34 cellular contexts compared by ENCODE assay signal in the genomic region with DNA sequence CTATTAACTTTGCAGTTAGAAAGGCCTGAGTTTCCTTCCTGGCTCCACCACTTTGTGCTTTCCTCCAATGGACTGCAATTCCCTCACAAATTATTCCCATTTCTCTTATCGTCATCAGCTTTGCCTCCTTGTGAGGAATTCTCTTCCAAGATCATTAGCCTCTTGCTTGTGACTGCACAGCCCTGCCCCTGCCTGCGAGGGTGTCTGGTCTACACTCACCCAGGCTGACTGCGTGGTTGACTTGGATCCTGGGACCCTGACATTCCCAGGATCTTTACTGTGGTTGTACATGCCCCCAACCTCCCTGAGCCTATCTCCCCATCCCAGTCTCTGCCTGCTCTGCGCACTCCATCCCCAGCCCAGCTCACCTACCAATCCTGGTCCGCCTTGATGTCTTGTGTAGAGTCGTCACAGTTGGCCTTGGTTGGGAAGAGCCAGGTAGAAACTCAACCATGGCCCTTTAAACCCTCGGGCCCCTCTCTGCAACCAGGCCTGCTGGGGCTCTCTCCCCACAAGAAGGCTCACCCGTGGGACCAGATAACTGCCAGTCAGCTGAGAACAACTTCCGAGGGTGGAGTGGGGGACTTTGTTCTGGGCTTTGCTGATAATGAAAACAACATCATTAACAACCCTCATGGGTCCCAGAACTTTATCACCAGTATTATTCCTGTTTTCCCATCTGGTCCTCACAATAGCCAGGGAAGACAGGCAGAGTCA. TPM values are rescaled to one million over a fixed set of nuclear protein-coding genes. Genes with fewer than 3 reads are reported as not detected.
"Had no signal": no experiment of that assay in that cellular context is flagged by ENCODE, and none has a peak within 500 bp of the region (broad histone marks: within the 10 kb centered on the region; RNA-seq: fewer than 3 reads in every experiment).

TSS of gene OR2AT4 (minus strand) at position 421 of the 717 bp plus-strand sequence.

- H3K36me3 ChIP-seq: ascending aorta, breast epithelium, cardiac muscle cell, colonic mucosa, esophagus muscularis mucosa, gastroesophageal sphincter, heart right ventricle had no signal

- H3K27me3 ChIP-seq: ascending aorta, breast epithelium, cardiac muscle cell, colonic mucosa had no signal

- H3K4me3 ChIP-seq: ascending aorta, breast epithelium, cardiac muscle cell, colonic mucosa, dorsolateral prefrontal cortex, esophagus muscularis mucosa, gastroesophageal sphincter, heart right ventricle had no signal

- H3K4me1 ChIP-seq: ascending aorta, breast epithelium, colonic mucosa, esophagus muscularis mucosa, gastroesophageal sphincter, heart right ventricle had no signal

- DNase-seq: activated CD4-positive, alpha-beta memory T cell treated with anti-CD3 and anti-CD28 coated beads, Interleukin-2, amount 10 ng/mL, durations not matched to agents 7 days and 5 days; activated CD4-positive, alpha-beta T cell treated with anti-CD3 and anti-CD28 coated beads for 1 hour; activated CD4-positive, alpha-beta T cell treated with anti-CD3 and anti-CD28 coated beads for 4 hours; activated CD4-positive, alpha-beta T cell treated with anti-CD3 and anti-CD28 coated beads, Interleukin-2, amount 10 ng/mL, durations not matched to agents 7 days and 5 days; activated CD4-positive, alpha-beta T cell treated with anti-CD3 and anti-CD28 coated beads, Interleukin-2, amount 50 U/mL, for 4 hours; activated CD8-positive, alpha-beta memory T cell treated with anti-CD3 and anti-CD28 coated beads, Interleukin-2, amount 50 U/mL, for 48 hours; activated gamma-delta T cell; activated naive CD4-positive, alpha-beta T cell; activated naive CD4-positive, alpha-beta T cell treated with anti-CD3 and anti-CD28 coated beads, Interleukin-2, amount 10 ng/mL, durations not matched to agents 7 days and 5 days; activated naive CD8-positive, alpha-beta T cell treated with anti-CD3 and anti-CD28 coated beads, Interleukin-2, amount 10 ng/mL, durations not matched to agents 7 days and 5 days; activated T-cell treated with anti-CD3 and anti-CD28 coated beads for 4 hours; activated T-cell treated with anti-CD3 and anti-CD28 coated beads, Interleukin-2, amount 50 U/mL, for 24 hours; activated T-cell treated with anti-CD3 and anti-CD28 coated beads, Interleukin-2, amount 50 U/mL, for 72 hours; central memory CD4-positive, alpha-beta T cell; cerebellar nuclear complex; colonic mucosa; dorsolateral prefrontal cortex; effector memory CD4-positive, alpha-beta T cell; endodermal cell; foreskin melanocyte; heart right ventricle; T-helper 2 cell had no signal

- FAIRE-seq: TTC549 had no signal

- H3K9me3 ChIP-seq: breast epithelium, colonic mucosa had no signal

- H3K27ac ChIP-seq: ascending aorta, breast epithelium, cardiac muscle cell, colonic mucosa, dorsolateral prefrontal cortex, esophagus muscularis mucosa, gastroesophageal sphincter, heart right ventricle, VCaP had no signal

- ATAC-seq: activated naive CD4-positive, alpha-beta T cell treated with anti-CD3 and anti-CD28 coated beads, Interleukin-2, amount 50 U/mL, for 72 hours; activated T-cell treated with anti-CD3 and anti-CD28 coated beads, Interleukin-2, amount 50 U/mL, for 72 hours; gastroesophageal sphincter; heart right ventricle; WTC11 had no signal

RNA-seq across cellular contexts. Expression of gene OR2AT4, which starts in this region (rescaled TPM):
- total RNA-seq: activated CD4-positive, alpha-beta memory T cell treated with anti-CD3 and anti-CD28 coated beads, Interleukin-2, amount 10 ng/mL, durations not matched to agents 7 days and 5 days; activated CD4-positive, alpha-beta T cell treated with anti-CD3 and anti-CD28 coated beads, Interleukin-2, amount 10 ng/mL, durations not matched to agents 7 days and 5 days; activated naive CD4-positive, alpha-beta T cell treated with anti-CD3 and anti-CD28 coated beads, Interleukin-2, amount 50 U/mL, for 72 hours; activated naive CD8-positive, alpha-beta T cell treated with anti-CD3 and anti-CD28 coated beads, Interleukin-2, amount 10 ng/mL, durations not matched to agents 7 days and 5 days; activated T-cell treated with anti-CD3 and anti-CD28 coated beads, Interleukin-2, amount 50 U/mL, for 72 hours; ascending aorta; breast epithelium; cardiac muscle cell; colonic mucosa; endodermal cell; epithelial cell of proximal tubule; gastroesophageal sphincter; glomerular endothelial cell; heart right ventricle; T-helper 1 cell treated with Interleukin-12 subunit alpha and Interleukin-12 subunit beta and Interleukin-4 antibody, amounts not matched to agents 30 ng/mL and 1 ng/mL, for 36 hours; WTC11 had no signal
- polyA plus RNA-seq: cardiac muscle cell, heart right ventricle had no signal
